Comparison of ENCODE assay signal across 8 cellular contexts in genomic region chr16:66977341-66978113, GRCh38. TPM values are rescaled to one million over a fixed set of nuclear protein-coding genes. Genes with fewer than 3 reads are reported as not detected.
DNase-seq lines count a peak whose midpoint lies in the region; ATAC-seq and TF ChIP-seq lines count a peak whose summit lies in the region.

No MANE protein-coding gene starts in this region.

- TF ChIP-seq EP300 in stomach (IDR thresholded peaks at IDR 0.05), result no peak

- H3K4me1 ChIP-seq in BLaER1 (peaks cover 39% of the 10 kb centered on the region), neuronal stem cell (ENCODE audit: control insufficient read depth in 2 of 2, insufficient read depth in 1 of 2, low read depth in 1 of 2, low read length in 2 of 2) (peaks cover 3 to 10% of the 10 kb centered on the region in 2 donors), stomach (peaks cover 0 to 17% (median 8%) of the 10 kb centered on the region in 4 donors)

- peak; percentile 64 for ATAC-seq in GM19467 (IDR thresholded peaks at IDR 0.05; ENCODE audit: unreplicated experiment)

- no peak overlapping the region for H4K91ac ChIP-seq in neuronal stem cell (ENCODE audit: low read depth, low read length, poor library complexity)

- no peak overlapping the region for H2BK12ac ChIP-seq in neuronal stem cell (ENCODE audit: low read length)

- no peak overlapping the region for H3K4ac ChIP-seq in neuronal stem cell (ENCODE audit: low read length)

- peak overlapping the region; percentile 63 for H2AFZ ChIP-seq in neuronal stem cell (ENCODE audit: low read length)

- H2BK15ac ChIP-seq in neuronal stem cell (ENCODE audit: low read length), result no peak overlapping the region

- intact Hi-C loops in stomach (cut with DNase I; ENCODE audit: low total_unique reads), result loop anchor here (5.0 kb wide), 1 partner anchor 175 kb away; the partner anchor contains the start of gene B3GNT9

- no peaks in the 10 kb centered on the region for H3K79me1 ChIP-seq in neuronal stem cell (ENCODE audit: low read depth, low read length)

- H3K4me3 ChIP-seq in BLaER1, result no peak overlapping the region
- no peak overlapping the region for H3K4me3 ChIP-seq in fibroblast of pulmonary artery (replicated peaks; ENCODE audit: low read depth, low read length)
- no peak overlapping the region for H3K4me3 ChIP-seq in neuronal stem cell (ENCODE audit: low read length in 2 of 2)
- H3K4me3 ChIP-seq in stomach, result no peak overlapping the region

- no peak overlapping the region for H2BK5ac ChIP-seq in neuronal stem cell (ENCODE audit: low read length)

- no peak for TF ChIP-seq POLR2A in stomach (IDR thresholded peaks at IDR 0.05)

- no peak overlapping the region for H3K27ac ChIP-seq in BLaER1
- no peak overlapping the region for H3K27ac ChIP-seq in neuronal stem cell (replicated peaks; ENCODE audit: low read length)
- no peak overlapping the region for H3K27ac ChIP-seq in stomach

- H3K9me3 ChIP-seq in BLaER1, result no peaks in the 10 kb centered on the region
- H3K9me3 ChIP-seq in neuronal stem cell (replicated peaks in 1 of 2; ENCODE audit: control insufficient read depth in 2 of 2, insufficient read depth in 1 of 2, low read depth in 1 of 2, low read length in 2 of 2), result no peaks in the 10 kb centered on the region
- H3K9me3 ChIP-seq in stomach, result no peaks in the 10 kb centered on the region

- no peaks in the 10 kb centered on the region for H3K27me3 ChIP-seq in BLaER1
- peaks cover 0 to 8% (median 6%) of the 10 kb centered on the region in 3 experiments for H3K27me3 ChIP-seq in neuronal stem cell (ENCODE audit: control insufficient read depth in 3 of 3, insufficient read depth in 3 of 3, low read depth in 1 of 3, low read length in 3 of 3)
- H3K27me3 ChIP-seq in stomach, result peaks cover 0 to 21% (median 0%) of the 10 kb centered on the region in 3 donors

- TF ChIP-seq CTCF in fibroblast of pulmonary artery (IDR thresholded peaks at IDR 0.05; ENCODE audit: low read length, missing control alignments), result peak; percentile 84
- TF ChIP-seq CTCF in stomach (IDR thresholded peaks at IDR 0.05), result peak in 6 of 7 experiments; percentile 32 to 97 (median 95)

- H4K8ac ChIP-seq in neuronal stem cell (ENCODE audit: low read depth, low read length), result no peak overlapping the region

- H4K20me1 ChIP-seq in BLaER1, result no peaks in the 10 kb centered on the region

- H3K23ac ChIP-seq in neuronal stem cell (ENCODE audit: low read depth, low read length, poor library complexity), result peak overlapping the region; percentile 5

- peak overlapping the region; percentile 20 for H2AK5ac ChIP-seq in neuronal stem cell (ENCODE audit: low read depth, low read length)

- H3K14ac ChIP-seq in neuronal stem cell (ENCODE audit: low read length), result no peak overlapping the region

- DNase-seq in Kasumi-1 (lab: John Stamatoyannopoulos, UW) (peak; percentile 82 to 86), RPMI8226 (peak; percentile 92), activated T-helper 1 cell treated with Interleukin-2 at 50 U/mL for 16 hours (ENCODE audit: low read depth) (peak; percentile 80), fibroblast of pulmonary artery (ENCODE audit: low read depth) (peak; percentile 85), neuronal stem cell (ENCODE audit: low spot score) (peak; percentile 74), stomach (peak; percentile 92)

- H3K4me2 ChIP-seq in BLaER1 (peak overlapping the region; percentile 60), neuronal stem cell (ENCODE audit: insufficient read depth, low read length, poor library complexity, severe bottlenecking) (no peak overlapping the region)

- peak overlapping the region; percentile 61 for H2BK120ac ChIP-seq in neuronal stem cell (ENCODE audit: low read depth, low read length)

- H3K18ac ChIP-seq in neuronal stem cell (ENCODE audit: low read length), result peak overlapping the region; percentile 20

- H3K36me3 ChIP-seq in BLaER1 (no peaks in the 10 kb centered on the region), neuronal stem cell (replicated peaks in 1 of 2; ENCODE audit: control insufficient read depth in 2 of 2, insufficient read depth in 2 of 2, low read length in 2 of 2) (no peaks in the 10 kb centered on the region), stomach (no peaks in the 10 kb centered on the region)

- no CpG with 5 or more reads among the region's 15 CpGs for WGBS in neuronal stem cell (ENCODE audit: extremely low coverage in 2 of 2, insufficient read length in 2 of 2, insufficient replicate concordance in 1 of 2), 2 donors
- 22 to 30% (median 24%) methylated on average over 13 to 15 of the region's 15 CpGs for WGBS in stomach, 5 donors

- H3K9ac ChIP-seq in BLaER1 (no peak overlapping the region; the same call in 1 of the 2 replicates), neuronal stem cell (ENCODE audit: low read depth, low read length, poor library complexity) (no peak overlapping the region)

RNA-seq across cellular contexts. Expression of gene CES4A, which starts 10.9 kb away (rescaled TPM):
- 0.54 TPM for polyA plus RNA-seq in neuronal stem cell (2013, experiment 1 of 2)
- 0.48 TPM for polyA plus RNA-seq in neuronal stem cell (2013, experiment 2 of 2)
- total RNA-seq in stomach, result 10 to 100 TPM in 2 of 5 donors, 1 to 10 TPM in 3; 3.3 to 22.3 (median 7.0) TPM
- 10 to 100 TPM in 1 of 3 donors, 1 to 10 TPM in 2; 3.2 to 16.5 (median 3.7) TPM for polyA plus RNA-seq in stomach

RNA-seq across cellular contexts. Expression of gene CES3, which starts 16.5 kb away (rescaled TPM):
- 2.4 TPM for polyA plus RNA-seq in neuronal stem cell (2013, experiment 1 of 2)
- 2.5 TPM for polyA plus RNA-seq in neuronal stem cell (2013, experiment 2 of 2)
- total RNA-seq in stomach, result 100 to 1,000 TPM in 1 of 5 donors, 10 to 100 TPM in 1, 1 to 10 TPM in 1, under 1 TPM in 1, not detected in 1; 0.37 to 145 (median 8.3) TPM
- 1 to 10 TPM in 1 of 3 donors, under 1 TPM in 1, not detected in 1; 0.56 to 2.8 TPM for polyA plus RNA-seq in stomach

RNA-seq across cellular contexts. Expression of gene CES2, which starts 42.2 kb away (rescaled TPM):
- 14.6 TPM for polyA plus RNA-seq in neuronal stem cell (2013, experiment 1 of 2)
- polyA plus RNA-seq in neuronal stem cell (2013, experiment 2 of 2), result 15.0 TPM
- total RNA-seq in stomach, result 100 to 1,000 TPM in 1 of 5 donors, 10 to 100 TPM in 4; 16.9 to 893 (median 47.4) TPM
- polyA plus RNA-seq in stomach, result 10 to 100 TPM; 24.9 to 32.7 (median 26.1) TPM

RNA-seq across cellular contexts. Expression of gene CIAO2B, which starts 43.3 kb away (rescaled TPM):
- 93.4 TPM for polyA plus RNA-seq in neuronal stem cell (2013, experiment 1 of 2)
- 91.2 TPM for polyA plus RNA-seq in neuronal stem cell (2013, experiment 2 of 2)
- total RNA-seq in stomach, result 10 to 100 TPM in 4 of 5 donors, 1 to 10 TPM in 1; 4.3 to 95.1 (median 43.2) TPM
- polyA plus RNA-seq in stomach, result 100 to 1,000 TPM; 166 to 176 (median 171) TPM

RNA-seq across cellular contexts. Expression of gene CBFB, which starts 51.4 kb away (rescaled TPM):
- 58.1 TPM for polyA plus RNA-seq in neuronal stem cell (2013, experiment 1 of 2)
- polyA plus RNA-seq in neuronal stem cell (2013, experiment 2 of 2), result 64.0 TPM
- 10 to 100 TPM in 4 of 5 donors, 1 to 10 TPM in 1; 4.1 to 68.1 (median 46.2) TPM for total RNA-seq in stomach
- polyA plus RNA-seq in stomach, result 10 to 100 TPM; 13.1 to 17.7 (median 14.9) TPM
